Comparison of ENCODE assay signal across 23 cellular contexts in genomic region chr11:90525962-90526361, GRCh38.
"Had no signal": no experiment of that assay in that cellular context is flagged by ENCODE, and none has a peak within 500 bp of the region (broad histone marks: within the 10 kb centered on the region; RNA-seq: fewer than 3 reads in every experiment).

No MANE protein-coding gene starts in this region.

- H3K27ac ChIP-seq: colonic mucosa, coronary artery, dorsolateral prefrontal cortex, epithelial cell of prostate, esophagus muscularis mucosa, esophagus squamous epithelium, foreskin keratinocyte, gastrocnemius medialis, gastroesophageal sphincter, heart left ventricle, heart right ventricle had no signal

- H3K36me3 ChIP-seq: colonic mucosa, esophagus muscularis mucosa, esophagus squamous epithelium, gastrocnemius medialis, gastroesophageal sphincter, heart left ventricle, heart right ventricle had no signal

- DNase-seq: colonic mucosa; cortex of kidney; dermis blood vessel endothelial cell; dorsolateral prefrontal cortex; effector CD4-positive, alpha-beta T cell; effector CD8-positive, alpha-beta T cell; effector memory CD4-positive, alpha-beta T cell; effector memory CD8-positive, alpha-beta T cell; endodermal cell; erythroblast; esophagus squamous epithelium; foreskin fibroblast; foreskin keratinocyte; foreskin melanocyte; gastrocnemius medialis; glutamatergic neuron; head of caudate nucleus; heart left ventricle; heart right ventricle had no signal

- H3K4me1 ChIP-seq: colonic mucosa, esophagus muscularis mucosa, esophagus squamous epithelium, foreskin keratinocyte, gastrocnemius medialis, gastroesophageal sphincter, heart left ventricle, heart right ventricle had no signal

- H3K4me3 ChIP-seq: colonic mucosa, coronary artery, dorsolateral prefrontal cortex, esophagus muscularis mucosa, esophagus squamous epithelium, gastrocnemius medialis, gastroesophageal sphincter, heart left ventricle, heart right ventricle had no signal

- H3K27me3 ChIP-seq: colonic mucosa, esophagus muscularis mucosa, esophagus squamous epithelium, foreskin keratinocyte, gastrocnemius medialis, gastroesophageal sphincter, heart left ventricle, heart right ventricle had no signal

- H3K9me3 ChIP-seq: colonic mucosa, esophagus muscularis mucosa, esophagus squamous epithelium, gastrocnemius medialis, gastroesophageal sphincter, heart left ventricle, heart right ventricle had no signal
